In the genomic region with DNA sequence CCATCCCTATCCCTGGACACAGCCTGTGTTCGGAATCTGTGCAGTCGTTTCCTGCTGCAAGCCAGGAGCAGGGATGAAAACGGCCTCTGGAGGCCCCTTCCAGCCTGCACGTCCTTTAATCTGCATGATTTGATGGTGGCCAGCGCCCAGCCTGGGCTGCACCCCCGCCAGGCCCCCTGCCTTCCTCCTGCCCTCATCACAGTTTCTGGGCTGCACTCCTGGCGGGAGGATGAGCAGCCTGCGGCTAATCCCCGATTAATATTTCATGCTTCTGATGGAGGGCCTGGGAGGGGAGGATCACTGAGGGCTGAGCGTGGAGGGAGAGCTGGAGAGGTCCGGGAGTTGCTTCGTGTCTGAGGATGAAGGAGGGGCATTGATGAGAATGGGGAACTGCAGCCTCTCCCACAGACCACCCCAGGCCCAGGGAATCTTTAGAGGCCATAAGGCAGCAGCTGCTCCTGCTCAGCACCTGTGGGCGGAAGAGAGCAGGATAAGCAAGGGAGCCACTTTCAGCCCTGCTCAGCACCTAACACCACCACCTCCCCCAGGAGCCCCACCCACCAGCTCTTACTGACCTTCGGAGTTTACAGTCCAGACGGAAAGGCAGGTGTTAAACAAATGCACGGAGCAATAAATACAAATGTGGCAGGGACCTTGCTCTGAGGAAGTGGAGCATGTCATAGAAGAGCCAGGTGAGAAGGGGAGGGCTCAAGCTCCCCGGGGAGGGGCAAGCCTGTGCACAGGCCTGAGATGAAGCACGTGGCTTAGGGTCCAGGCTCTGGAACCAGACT, we compare ENCODE assay signal across 18 cellular contexts.
A peak's percentile ranks its signal among the peaks of the same experiment; 100 is the strongest.
DNase-seq lines count a peak whose midpoint lies in the region; ATAC-seq, FAIRE-seq and TF ChIP-seq lines count a peak whose summit lies in the region.
"Had no signal": no experiment of that assay in that cellular context is flagged by ENCODE, and none has a peak within 500 bp of the region (broad histone marks: within the 10 kb centered on the region; RNA-seq: fewer than 3 reads in every experiment).

No MANE protein-coding gene starts in this region.

- ATAC-seq in K562, result peak; percentile 23; the same call in 1 of the 3 replicates

- TF ChIP-seq EP300 in K562 (IDR thresholded peaks at IDR 0.05; ENCODE audit: low read length), result no peak

- H3K9me3 ChIP-seq in K562 (replicated peaks; ENCODE audit: control insufficient read depth, insufficient read depth, low read depth, low read length) (no peaks in the 10 kb centered on the region), spleen (no peaks in the 10 kb centered on the region)
- H3K9me3 ChIP-seq: MG63, ovary, thoracic aorta had no signal

- no peak for TF ChIP-seq CTCF in K562 (IDR thresholded peaks at IDR 0.05 in 2 of 3, conservative IDR thresholded peaks at IDR 0.05 in 1 of 3; ENCODE audit: insufficient read depth in 2 of 3, low read depth in 1 of 3, low read length in 3 of 3)
- TF ChIP-seq CTCF in spleen (IDR thresholded peaks at IDR 0.05 in 8 of 11, conservative IDR thresholded peaks at IDR 0.05 in 3 of 11), result no peak

- H3K4me3 ChIP-seq in K562 (no peak overlapping the region), spleen (no peak overlapping the region)
- H3K4me3 ChIP-seq: MG63, ovary, thoracic aorta had no signal

- TF ChIP-seq POLR2A in K562 (conservative IDR thresholded peaks at IDR 0.05) (no peak), spleen (IDR thresholded peaks at IDR 0.05) (no peak)

- no peaks in the 10 kb centered on the region for H3K79me2 ChIP-seq in K562 (ENCODE audit: control insufficient read depth, insufficient read depth, low read length)

- no peaks in the 10 kb centered on the region for H3K4me1 ChIP-seq in K562 (replicated peaks in 1 of 2; ENCODE audit: control insufficient read depth in 2 of 2, insufficient read depth in 2 of 2, low read length in 2 of 2)
- no peaks in the 10 kb centered on the region for H3K4me1 ChIP-seq in spleen

- H3K27ac ChIP-seq in K562 (ENCODE audit: extremely low read depth, low read depth, low read length) (no peak overlapping the region), spleen (no peak overlapping the region)
- H3K27ac ChIP-seq: 22Rv1, ovary, thoracic aorta had no signal

- POLR2A ChIA-PET in K562 (lab: Yijun Ruan, JAX), result interaction anchor here (1.1 kb wide), 1 partner anchor 17 kb away, joined by 3 read pairs; no protein-coding TSS in a partner anchor

- H3K36me3 ChIP-seq in K562 (ENCODE audit: control insufficient read depth, insufficient read depth, low read length) (no peaks in the 10 kb centered on the region), spleen (no peaks in the 10 kb centered on the region)
- H3K36me3 ChIP-seq: MG63, ovary, thoracic aorta had no signal

- intact Hi-C loops in K562 (cut with micrococcal nuclease) (no loop called here), spleen (cut with DNase I; ENCODE audit: low total_unique reads) (no loop called here)

- DNase-seq in DMS 273 (lab: John Stamatoyannopoulos, UW; ENCODE audit: unreplicated experiment) (peak; percentile 10), DMS 273 treated with DMSO at 0.1 percent for 48 hours (lab: John Stamatoyannopoulos, UW) (no peak), NCI-H345 (lab: John Stamatoyannopoulos, UW) (peak; percentile 70), K562 (ENCODE audit: extremely low read depth in 1 of 4, low spot score in 3 of 4) (no peak), spleen (peak; percentile 38), anterior cingulate cortex (lab: John Stamatoyannopoulos, UW) (no peak)
- DNase-seq in stimulated activated CD4-positive, alpha-beta T cell treated with anti-CD3 and anti-CD28 coated beads, Interleukin-15, amount 100 ng/mL, for 24 hours, result no peak
- DNase-seq in effector CD8-positive, alpha-beta T cell (lab: John Stamatoyannopoulos, UW), result no peak
- DNase-seq: activated CD4-positive, alpha-beta T cell treated with anti-CD3 and anti-CD28 coated beads for 1 hour; activated T-cell treated with anti-CD3 and anti-CD28 coated beads, Interleukin-2, amount 50 U/mL, for 1 hour; amygdala; CD4-positive, CD25-positive, alpha-beta regulatory T cell; MG63; ovary; stimulated activated CD4-positive, alpha-beta T cell treated with anti-CD3 and anti-CD28 coated beads, Interleukin-12 subunit alpha, Interleukin-12 subunit beta, amount 100 ng/mL, for 4 hours; SW 1271 had no signal

- peaks cover 2% of the 10 kb centered on the region; the same call in 1 of the 2 replicates for H4K20me1 ChIP-seq in K562 (replicated peaks; ENCODE audit: control insufficient read depth, insufficient read depth, low read length)

- in situ Hi-C loops in K562 (cut with MboI), result no loop called here

- peaks cover under 1% of the 10 kb centered on the region for H3K9me1 ChIP-seq in K562 (ENCODE audit: control insufficient read depth, insufficient read depth, low read length)

- no peak overlapping the region for H3K9ac ChIP-seq in K562 (ENCODE audit: insufficient read depth in 1 of 2, low read depth in 2 of 2, low read length in 2 of 2)

- CTCF ChIA-PET in K562 (lab: Yijun Ruan, JAX; ENCODE audit: low intra/inter-chr PET ratio), result no interaction called here

- H2AFZ ChIP-seq in K562 (ENCODE audit: low read depth, low read length), result no peak overlapping the region

- no TSS peak for BruUV-seq in K562 (replicated peaks; lab: Mats Ljungman, UMichigan)

- H3K4me2 ChIP-seq in K562 (ENCODE audit: insufficient read depth, low read length), result no peak overlapping the region

- TF ChIP-seq RAD21 in K562 (CRISPR knock-in tag; conservative IDR thresholded peaks at IDR 0.05 in 1 of 2, IDR thresholded peaks at IDR 0.05 in 1 of 2), result no peak

- WGBS in K562 (ENCODE audit: insufficient coverage, low coverage, missing lambda C conversion rate), result under 1% methylated on average over 17 of the region's 18 CpGs
- 55 to 63% (median 57%) methylated on average over 18 of the region's 18 CpGs for WGBS in spleen, 5 donors

- FAIRE-seq in K562 (lab: Jason Lieb, UNC), result no peak

- H3K27me3 ChIP-seq in K562 (ENCODE audit: control insufficient read depth in 2 of 2, insufficient read depth in 2 of 2, low read length in 2 of 2) (peaks cover 0 to 35% of the 10 kb centered on the region in 2 experiments; a peak in 4 of 5 replicates), spleen (replicated peaks in 1 of 7) (peaks cover 0 to 53% (median 0%) of the 10 kb centered on the region in 7 donors)
- H3K27me3 ChIP-seq: ovary had no signal

TF ChIP-seq in K562, 482 proteins besides CTCF, POLR2A, EP300 and RAD21:
- TF ChIP-seq DDX20 (tag; IDR thresholded peaks at IDR 0.05; ENCODE audit: low read depth) (no peak), MTF1 (CRISPR knock-in tag; IDR thresholded peaks at IDR 0.05; ENCODE audit: borderline replicate concordance) (no peak)

Comparison
In these comparisons a context has a peak if more than half of its experiments do, and no peak if none do; other contexts are left out.
1. DNase-seq: peak in DMS 273 (single experiment), NCI-H345 (single experiment) and spleen (single experiment); none in DMS 273 treated with DMSO at 0.1 percent for 48 hours (single experiment), K562 (0 of 4), stimulated activated CD4-positive, alpha-beta T cell treated with anti-CD3 and anti-CD28 coated beads, Interleukin-15, amount 100 ng/mL, for 24 hours (single experiment), effector CD8-positive, alpha-beta T cell (single experiment) and anterior cingulate cortex (0 of 58).